Comparison of ENCODE assay signal across 15 cellular contexts in genomic region chr3:23004971-23005370, GRCh38.
DNase-seq lines count a peak whose midpoint lies in the region; ATAC-seq and TF ChIP-seq lines count a peak whose summit lies in the region.
"Had no signal": no experiment of that assay in that cellular context is flagged by ENCODE, and none has a peak within 500 bp of the region (broad histone marks: within the 10 kb centered on the region; RNA-seq: fewer than 3 reads in every experiment).

No MANE protein-coding gene starts in this region.

- H3K4me1 Mint-ChIP-seq in MCF 10A (ENCODE audit: insufficient read depth, unreplicated experiment) = peaks cover 23% of the 10 kb centered on the region
- H3K4me1 Mint-ChIP-seq: naive thymus-derived CD8-positive, alpha-beta T cell had no signal

- intact Hi-C loops in MCF 10A (cut with micrococcal nuclease) = no loop called here
- intact Hi-C loops in breast epithelium (cut with DNase I; ENCODE audit: low total_unique reads) = no loop called here
- intact Hi-C loops in heart right ventricle (cut with DNase I) = no loop called here

- no peak overlapping the region for H3K4me3 Mint-ChIP-seq in MCF 10A (ENCODE audit: unreplicated experiment)
- H3K4me3 Mint-ChIP-seq: naive thymus-derived CD8-positive, alpha-beta T cell had no signal

- POLR2A ChIA-PET in MCF 10A (lab: Yijun Ruan, JAX) = no interaction called here

- CTCF ChIA-PET in MCF 10A (lab: Yijun Ruan, JAX) = no interaction called here

- no peak overlapping the region for H3K27ac ChIP-seq in breast epithelium
- no peak overlapping the region for H3K27ac ChIP-seq in heart right ventricle
- H3K27ac ChIP-seq: 22Rv1, esophagus squamous epithelium, tibial nerve had no signal

- H3K4me3 ChIP-seq in breast epithelium = no peak overlapping the region
- no peak overlapping the region for H3K4me3 ChIP-seq in fibroblast of villous mesenchyme (ENCODE audit: low read depth, low read length)
- H3K4me3 ChIP-seq in heart right ventricle = no peak overlapping the region
- H3K4me3 ChIP-seq: esophagus squamous epithelium, tibial nerve had no signal

- no peaks in the 10 kb centered on the region for H3K36me3 Mint-ChIP-seq in MCF 10A (ENCODE audit: insufficient read depth, unreplicated experiment)
- H3K36me3 Mint-ChIP-seq: naive thymus-derived CD8-positive, alpha-beta T cell had no signal

- H3K4me1 ChIP-seq in breast epithelium = no peaks in the 10 kb centered on the region
- peaks cover 0 to 17% (median 0%) of the 10 kb centered on the region in 9 donors for H3K4me1 ChIP-seq in heart right ventricle

- no peak for TF ChIP-seq POLR2A in breast epithelium (IDR thresholded peaks at IDR 0.05)

- TF ChIP-seq CTCF in MCF 10A (IDR thresholded peaks at IDR 0.05; ENCODE audit: unreplicated experiment) (no peak), breast epithelium (IDR thresholded peaks at IDR 0.05) (no peak), fibroblast of villous mesenchyme (IDR thresholded peaks at IDR 0.05; ENCODE audit: insufficient read depth, low read depth, low read length) (no peak), heart right ventricle (IDR thresholded peaks at IDR 0.05) (no peak)

- H3K36me3 ChIP-seq in breast epithelium (no peaks in the 10 kb centered on the region), heart right ventricle (no peaks in the 10 kb centered on the region)
- H3K36me3 ChIP-seq: esophagus squamous epithelium, tibial nerve had no signal

- no peaks in the 10 kb centered on the region for H3K27me3 ChIP-seq in breast epithelium
- no peaks in the 10 kb centered on the region for H3K27me3 ChIP-seq in heart right ventricle
- H3K27me3 ChIP-seq: esophagus squamous epithelium, tibial nerve had no signal

- 89 to 91% methylated on average over 5 of the region's 5 CpGs for WGBS in heart right ventricle, 2 donors

- ATAC-seq in heart right ventricle = no peak
- ATAC-seq: naive thymus-derived CD8-positive, alpha-beta T cell had no signal

- H3K9me3 Mint-ChIP-seq in MCF 10A (ENCODE audit: unreplicated experiment) = no peaks in the 10 kb centered on the region

- H3K9me3 ChIP-seq in breast epithelium (no peaks in the 10 kb centered on the region), heart right ventricle (no peaks in the 10 kb centered on the region)
- H3K9me3 ChIP-seq: esophagus squamous epithelium, tibial nerve had no signal

- peak overlapping the region; percentile 36 for H3K27ac Mint-ChIP-seq in MCF 10A (ENCODE audit: low read depth, unreplicated experiment)
- H3K27ac Mint-ChIP-seq: naive thymus-derived CD8-positive, alpha-beta T cell had no signal

- H3K27me3 Mint-ChIP-seq in MCF 10A (ENCODE audit: insufficient read depth, unreplicated experiment) = no peaks in the 10 kb centered on the region
- H3K27me3 Mint-ChIP-seq: naive thymus-derived CD8-positive, alpha-beta T cell had no signal

- BruUV-seq in MCF 10A (replicated peaks; lab: Mats Ljungman, UMichigan) = no TSS peak

- DNase-seq in MCF 10A (ENCODE audit: unreplicated experiment) = peak; percentile 77
- DNase-seq in breast epithelium (ENCODE audit: low spot score in 2 of 2) = no peak
- peak; percentile 75 for DNase-seq in SW480 (ENCODE audit: low spot score)
- DNase-seq in fibroblast of villous mesenchyme (ENCODE audit: low read depth) = peak; percentile 28
- peak; percentile 25 for DNase-seq in stromal cell of bone marrow (ENCODE audit: low read depth)
- no peak for DNase-seq in D341Med (ENCODE audit: low spot score)
- no peak for DNase-seq in heart right ventricle
- DNase-seq in stimulated activated CD4-positive, alpha-beta T cell treated with anti-CD3 and anti-CD28 coated beads, Interleukin-4, amount 100 ng/mL, for 4 hours = no peak
- DNase-seq: activated CD4-positive, alpha-beta T cell treated with anti-CD3 and anti-CD28 coated beads for 4 hours; esophagus squamous epithelium; naive thymus-derived CD8-positive, alpha-beta T cell; NCI-H2081; stimulated activated CD4-positive, alpha-beta T cell treated with anti-CD3 and anti-CD28 coated beads, Interleukin-12 subunit alpha, Interleukin-12 subunit beta, amount 100 ng/mL, for 4 hours had no signal

Comparison
In these comparisons a context has a peak if more than half of its experiments do, and no peak if none do; other contexts are left out.
1. DNase-seq: peak in MCF 10A (single experiment), SW480 (single experiment), fibroblast of villous mesenchyme (single experiment) and stromal cell of bone marrow (single experiment); none in breast epithelium (0 of 2), D341Med (single experiment), heart right ventricle (0 of 2) and stimulated activated CD4-positive, alpha-beta T cell treated with anti-CD3 and anti-CD28 coated beads, Interleukin-4, amount 100 ng/mL, for 4 hours (0 of 2).